ENCODE assay signal across 23 cellular contexts in the genomic region with DNA sequence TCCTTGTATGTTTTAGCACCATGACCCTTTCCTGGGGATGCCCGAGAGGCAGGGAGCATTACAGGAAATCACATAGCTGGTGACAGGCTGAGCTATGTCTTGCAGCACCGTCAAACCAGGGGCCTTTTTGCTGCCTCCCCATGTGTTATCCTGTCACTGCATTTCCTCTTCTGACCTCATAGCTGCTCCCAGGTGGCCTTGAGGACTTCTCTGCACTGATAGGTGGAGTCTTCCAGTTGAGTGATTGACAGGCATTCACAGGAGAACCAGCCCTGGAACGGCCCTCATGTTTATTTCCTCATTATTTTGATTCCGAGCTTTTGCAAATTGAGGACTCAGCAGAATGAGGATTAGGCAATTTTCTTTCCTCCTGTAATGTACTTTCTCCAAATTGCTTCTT.
DNase-seq lines count a peak whose midpoint lies in the region; ATAC-seq and TF ChIP-seq lines count a peak whose summit lies in the region.
"Had no signal": no experiment of that assay in that cellular context is flagged by ENCODE, and none has a peak within 500 bp of the region (broad histone marks: within the 10 kb centered on the region; RNA-seq: fewer than 3 reads in every experiment).

No MANE protein-coding gene starts in this region.

- H3K9me3 Mint-ChIP-seq in T-helper 2 cell treated with Interferon-gamma antibody and Interleukin-4, amounts not matched to agents 5 μg/mL and 100 μg/mL, for 36 hours: no peaks in the 10 kb centered on the region
- H3K9me3 Mint-ChIP-seq: activated naive CD8-positive, alpha-beta T cell treated with anti-CD3 and anti-CD28 coated beads, Interleukin-2, amount 50 U/mL, for 24 hours; effector memory CD8-positive, alpha-beta T cell had no signal

- H3K4ac ChIP-seq in neuronal stem cell (ENCODE audit: low read length): no peak overlapping the region

- ATAC-seq in GM18498 (IDR thresholded peaks at IDR 0.05; ENCODE audit: unreplicated experiment): no peak
- ATAC-seq in HG02973 (IDR thresholded peaks at IDR 0.05; ENCODE audit: unreplicated experiment): no peak
- ATAC-seq: activated naive CD8-positive, alpha-beta T cell treated with anti-CD3 and anti-CD28 coated beads, Interleukin-2, amount 50 U/mL, for 24 hours; effector memory CD8-positive, alpha-beta T cell; naive thymus-derived CD8-positive, alpha-beta T cell; stimulated activated effector memory CD8-positive, alpha-beta T cell treated with anti-CD3 and anti-CD28 coated beads, Interleukin-12 subunit alpha, Interleukin-12 subunit beta, amount 100 ng/mL, for 72 hours had no signal

- H3K27ac Mint-ChIP-seq in T-helper 2 cell treated with Interferon-gamma antibody and Interleukin-4, amounts not matched to agents 5 μg/mL and 100 μg/mL, for 36 hours: no peak overlapping the region
- H3K27ac Mint-ChIP-seq: activated CD4-positive, alpha-beta memory T cell treated with anti-CD3 and anti-CD28 coated beads, Interleukin-2, amount 10 ng/mL, durations not matched to agents 7 days and 5 days; activated naive CD8-positive, alpha-beta T cell treated with anti-CD3 and anti-CD28 coated beads, Interleukin-2, amount 50 U/mL, for 24 hours; CD4-positive, alpha-beta T cell; effector memory CD8-positive, alpha-beta T cell; naive thymus-derived CD8-positive, alpha-beta T cell; progenitor cell of endocrine pancreas; stimulated activated effector memory CD8-positive, alpha-beta T cell treated with anti-CD3 and anti-CD28 coated beads, Interleukin-12 subunit alpha, Interleukin-12 subunit beta, amount 100 ng/mL, for 72 hours had no signal

- no peaks in the 10 kb centered on the region for H3K36me3 ChIP-seq in esophagus muscularis mucosa
- H3K36me3 ChIP-seq in neuronal stem cell (replicated peaks in 1 of 2; ENCODE audit: control insufficient read depth in 2 of 2, insufficient read depth in 2 of 2, low read length in 2 of 2): no peaks in the 10 kb centered on the region

- H2BK12ac ChIP-seq in neuronal stem cell (ENCODE audit: low read length): no peak overlapping the region

- no peak overlapping the region for H2BK15ac ChIP-seq in neuronal stem cell (ENCODE audit: low read length)

- H3K27ac ChIP-seq in esophagus muscularis mucosa (replicated peaks in 1 of 4): no peak overlapping the region
- no peak overlapping the region for H3K27ac ChIP-seq in neuronal stem cell (replicated peaks; ENCODE audit: low read length)
- H3K27ac ChIP-seq: GM23248, testis had no signal

- H3K9me3 ChIP-seq in esophagus muscularis mucosa (no peaks in the 10 kb centered on the region), neuronal stem cell (replicated peaks in 1 of 2; ENCODE audit: control insufficient read depth in 2 of 2, insufficient read depth in 1 of 2, low read depth in 1 of 2, low read length in 2 of 2) (no peaks in the 10 kb centered on the region)
- H3K9me3 ChIP-seq: testis had no signal

- H3K4me3 Mint-ChIP-seq in T-helper 2 cell treated with Interferon-gamma antibody and Interleukin-4, amounts not matched to agents 5 μg/mL and 100 μg/mL, for 36 hours: no peak overlapping the region
- H3K4me3 Mint-ChIP-seq: activated CD4-positive, alpha-beta memory T cell treated with anti-CD3 and anti-CD28 coated beads, Interleukin-2, amount 10 ng/mL, durations not matched to agents 7 days and 5 days; activated naive CD8-positive, alpha-beta T cell treated with anti-CD3 and anti-CD28 coated beads, Interleukin-2, amount 50 U/mL, for 24 hours; CD4-positive, alpha-beta T cell; effector memory CD8-positive, alpha-beta T cell; naive thymus-derived CD8-positive, alpha-beta T cell; stimulated activated effector memory CD8-positive, alpha-beta T cell treated with anti-CD3 and anti-CD28 coated beads, Interleukin-12 subunit alpha, Interleukin-12 subunit beta, amount 100 ng/mL, for 72 hours had no signal

- H3K27me3 Mint-ChIP-seq in T-helper 2 cell treated with Interferon-gamma antibody and Interleukin-4, amounts not matched to agents 5 μg/mL and 100 μg/mL, for 36 hours (ENCODE audit: low read depth): no peaks in the 10 kb centered on the region
- H3K27me3 Mint-ChIP-seq: activated CD4-positive, alpha-beta memory T cell treated with anti-CD3 and anti-CD28 coated beads, Interleukin-2, amount 10 ng/mL, durations not matched to agents 7 days and 5 days; activated naive CD8-positive, alpha-beta T cell treated with anti-CD3 and anti-CD28 coated beads, Interleukin-2, amount 50 U/mL, for 24 hours had no signal

- no peak overlapping the region for H4K91ac ChIP-seq in neuronal stem cell (ENCODE audit: low read depth, low read length, poor library complexity)

- no peak overlapping the region for H2AK5ac ChIP-seq in neuronal stem cell (ENCODE audit: low read depth, low read length)

- no peak overlapping the region for H2BK5ac ChIP-seq in neuronal stem cell (ENCODE audit: low read length)

- TF ChIP-seq EP300 in esophagus muscularis mucosa (IDR thresholded peaks at IDR 0.05): no peak

- no peak overlapping the region for H3K4me3 ChIP-seq in esophagus muscularis mucosa
- H3K4me3 ChIP-seq in neuronal stem cell (ENCODE audit: low read length in 2 of 2): no peak overlapping the region
- H3K4me3 ChIP-seq: GM23248, testis had no signal

- intact Hi-C loops in esophagus muscularis mucosa (cut with DNase I): no loop called here

- no peak overlapping the region for H2BK120ac ChIP-seq in neuronal stem cell (ENCODE audit: low read depth, low read length)

- no peak for TF ChIP-seq CTCF in esophagus muscularis mucosa (IDR thresholded peaks at IDR 0.05)

- H3K18ac ChIP-seq in neuronal stem cell (ENCODE audit: low read length): peak overlapping the region; percentile 36

- H3K4me1 Mint-ChIP-seq in T-helper 2 cell treated with Interferon-gamma antibody and Interleukin-4, amounts not matched to agents 5 μg/mL and 100 μg/mL, for 36 hours (ENCODE audit: low read depth): no peaks in the 10 kb centered on the region
- H3K4me1 Mint-ChIP-seq: activated CD4-positive, alpha-beta memory T cell treated with anti-CD3 and anti-CD28 coated beads, Interleukin-2, amount 10 ng/mL, durations not matched to agents 7 days and 5 days; activated naive CD8-positive, alpha-beta T cell treated with anti-CD3 and anti-CD28 coated beads, Interleukin-2, amount 50 U/mL, for 24 hours; naive thymus-derived CD8-positive, alpha-beta T cell; stimulated activated effector memory CD8-positive, alpha-beta T cell treated with anti-CD3 and anti-CD28 coated beads, Interleukin-12 subunit alpha, Interleukin-12 subunit beta, amount 100 ng/mL, for 72 hours had no signal

- no peaks in the 10 kb centered on the region for H3K79me1 ChIP-seq in neuronal stem cell (ENCODE audit: low read depth, low read length)

- no peak overlapping the region for H4K8ac ChIP-seq in neuronal stem cell (ENCODE audit: low read depth, low read length)

- no peak for TF ChIP-seq POLR2A in esophagus muscularis mucosa (IDR thresholded peaks at IDR 0.05; ENCODE audit: low read depth)

- 38% methylated on average over 3 of the region's 4 CpGs for WGBS in esophagus muscularis mucosa
- WGBS in neuronal stem cell (ENCODE audit: extremely low coverage in 2 of 2, insufficient read length in 2 of 2, insufficient replicate concordance in 1 of 2), 2 donors: no CpG with 5 or more reads among the region's 4 CpGs

- H3K4me2 ChIP-seq in neuronal stem cell (ENCODE audit: insufficient read depth, low read length, poor library complexity, severe bottlenecking): no peak overlapping the region

- no peaks in the 10 kb centered on the region for H3K27me3 ChIP-seq in esophagus muscularis mucosa
- no peaks in the 10 kb centered on the region for H3K27me3 ChIP-seq in neuronal stem cell (ENCODE audit: control insufficient read depth in 3 of 3, insufficient read depth in 3 of 3, low read depth in 1 of 3, low read length in 3 of 3)
- H3K27me3 ChIP-seq: testis had no signal

- H3K23ac ChIP-seq in neuronal stem cell (ENCODE audit: low read depth, low read length, poor library complexity): no peak overlapping the region

- no peaks in the 10 kb centered on the region for H3K36me3 Mint-ChIP-seq in T-helper 2 cell treated with Interferon-gamma antibody and Interleukin-4, amounts not matched to agents 5 μg/mL and 100 μg/mL, for 36 hours (ENCODE audit: low read depth)
- H3K36me3 Mint-ChIP-seq: naive thymus-derived CD8-positive, alpha-beta T cell; stimulated activated effector memory CD8-positive, alpha-beta T cell treated with anti-CD3 and anti-CD28 coated beads, Interleukin-12 subunit alpha, Interleukin-12 subunit beta, amount 100 ng/mL, for 72 hours had no signal

- no peaks in the 10 kb centered on the region for H3K4me1 ChIP-seq in esophagus muscularis mucosa
- H3K4me1 ChIP-seq in neuronal stem cell (ENCODE audit: control insufficient read depth in 2 of 2, insufficient read depth in 1 of 2, low read depth in 1 of 2, low read length in 2 of 2): peaks cover 0 to 3% of the 10 kb centered on the region in 2 donors
- H3K4me1 ChIP-seq: testis had no signal

- no peak overlapping the region for H3K14ac ChIP-seq in neuronal stem cell (ENCODE audit: low read length)

- no peak overlapping the region for H2AFZ ChIP-seq in neuronal stem cell (ENCODE audit: low read length)
- H2AFZ ChIP-seq: GM23248 had no signal

- H3K9ac ChIP-seq in neuronal stem cell (ENCODE audit: low read depth, low read length, poor library complexity): no peak overlapping the region
- H3K9ac ChIP-seq: GM23248 had no signal

- DNase-seq in DMS153 (lab: John Stamatoyannopoulos, UW): peak; percentile 67
- peak; percentile 28 for DNase-seq in NCI-H2029 (lab: John Stamatoyannopoulos, UW)
- DNase-seq in esophagus muscularis mucosa (ENCODE audit: extremely low spot score): peak; percentile 53
- no peak for DNase-seq in neuronal stem cell (ENCODE audit: low spot score)
- DNase-seq in GM19240 (ENCODE audit: insufficient read length, low spot score): no peak
- no peak for DNase-seq in T-helper 2 cell treated with Interferon-gamma antibody and Interleukin-4, amounts not matched to agents 5 μg/mL and 100 μg/mL, for 36 hours (ENCODE audit: low spot score)
- DNase-seq: activated CD4-positive, alpha-beta memory T cell treated with anti-CD3 and anti-CD28 coated beads, Interleukin-2, amount 10 ng/mL, durations not matched to agents 7 days and 5 days; activated effector memory CD4-positive, alpha-beta T cell treated with anti-CD3 and anti-CD28 coated beads, Interleukin-2, amount 50 U/mL, for 16 hours; activated naive CD8-positive, alpha-beta T cell treated with anti-CD3 and anti-CD28 coated beads, Interleukin-2, amount 50 U/mL, for 24 hours; activated T-cell treated with anti-CD3 and anti-CD28 coated beads for 4 hours; CD4-positive, alpha-beta T cell; DND-41; effector memory CD8-positive, alpha-beta T cell; GM23248; naive thymus-derived CD8-positive, alpha-beta T cell; NCI-H1105 treated with DMSO at 0.1 percent for 48 hours; NCI-H526; T-helper 9 cell; testis had no signal

Comparison
In these comparisons a context has a peak if more than half of its experiments do, and no peak if none do; other contexts are left out.
1. DNase-seq: peak in DMS153 (single experiment), NCI-H2029 (single experiment) and esophagus muscularis mucosa (single experiment); none in neuronal stem cell (single experiment), GM19240 (single experiment) and T-helper 2 cell treated with Interferon-gamma antibody and Interleukin-4, amounts not matched to agents 5 μg/mL and 100 μg/mL, for 36 hours (single experiment).